ENCODE assay signal across 8 cellular contexts in the genomic region with DNA sequence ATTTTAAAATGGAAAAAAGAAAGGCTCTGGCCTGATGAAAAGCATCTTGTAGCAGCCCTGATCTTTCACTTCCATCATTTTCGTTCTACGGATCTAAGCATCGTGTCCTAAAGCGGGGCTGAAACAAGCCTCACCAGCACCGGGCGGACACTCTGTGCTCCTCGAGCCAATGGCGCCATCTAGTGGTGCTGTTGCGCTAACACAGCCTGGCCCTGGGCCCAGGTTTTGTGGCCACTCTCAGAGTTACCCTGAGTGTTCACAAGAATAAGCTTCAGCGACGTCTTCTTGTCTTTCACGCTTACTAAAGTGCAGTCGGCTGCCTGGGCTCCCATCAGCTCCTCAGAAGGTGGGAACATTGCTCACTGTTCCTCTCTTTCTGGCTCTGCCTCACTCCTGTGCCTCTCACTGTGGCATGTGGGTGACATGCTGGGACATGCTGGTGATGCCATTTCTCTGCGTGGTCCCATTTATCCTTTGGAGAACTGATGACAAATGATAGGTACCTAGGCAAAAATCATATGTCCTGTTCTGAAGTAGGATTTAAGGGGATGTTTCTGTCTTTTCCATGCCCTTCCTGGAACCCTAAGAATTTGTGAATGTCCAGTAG. TPM values are rescaled to one million over a fixed set of nuclear protein-coding genes. Genes with fewer than 3 reads are reported as not detected.
DNase-seq lines count a peak whose midpoint lies in the region; ATAC-seq and TF ChIP-seq lines count a peak whose summit lies in the region.

No MANE protein-coding gene starts in this region.

- H3K9me3 Mint-ChIP-seq in activated T-cell treated with anti-CD3 and anti-CD28 coated beads, Interleukin-2, amount 50 U/mL, for 24 hours, result no peaks in the 10 kb centered on the region

- no TSS peak for BruUV-seq in PC-3 (replicated peaks; lab: Mats Ljungman, UMichigan)

- H3K27ac Mint-ChIP-seq in activated T-cell treated with anti-CD3 and anti-CD28 coated beads, Interleukin-2, amount 50 U/mL, for 24 hours, result no peak overlapping the region

- H3K27ac ChIP-seq in DND-41 (ENCODE audit: low read length), result no peak overlapping the region
- H3K27ac ChIP-seq in PC-3 (ENCODE audit: low read length), result no peak overlapping the region
- H3K27ac ChIP-seq in neutrophil, result no peak overlapping the region

- DNase-seq in DND-41 (peak; percentile 70), HT-29 (ENCODE audit: low spot score) (peak; percentile 86), PC-3 (peak; percentile 90), fibroblast of pulmonary artery (ENCODE audit: low read depth) (peak; percentile 81), superior temporal gyrus (ENCODE audit: extremely low spot score) (peak; percentile 97)
- DNase-seq in activated T-cell treated with anti-CD3 and anti-CD28 coated beads, Interleukin-2, amount 50 U/mL, for 24 hours, result peak; percentile 78

- H3K79me2 ChIP-seq in DND-41 (ENCODE audit: insufficient read depth, low read length) (no peaks in the 10 kb centered on the region), PC-3 (ENCODE audit: low read length) (no peaks in the 10 kb centered on the region)

- H3K27me3 Mint-ChIP-seq in activated T-cell treated with anti-CD3 and anti-CD28 coated beads, Interleukin-2, amount 50 U/mL, for 24 hours, result peaks cover 58% of the 10 kb centered on the region

- no peaks in the 10 kb centered on the region for H3K36me3 Mint-ChIP-seq in activated T-cell treated with anti-CD3 and anti-CD28 coated beads, Interleukin-2, amount 50 U/mL, for 24 hours (ENCODE audit: low read depth)

- POLR2A ChIA-PET in PC-3 (lab: Charles Lee; ENCODE audit: unreplicated experiment), result interaction anchor here (0.6 kb wide), 1 partner anchor 174 kb away, joined by 4 read pairs; no protein-coding TSS in a partner anchor

- H2AFZ ChIP-seq in DND-41 (ENCODE audit: low read depth, low read length) (no peak overlapping the region), PC-3 (ENCODE audit: low read length) (peak overlapping the region; percentile 53; the same call in 1 of the 2 replicates)

- H3K4me2 ChIP-seq in DND-41 (ENCODE audit: insufficient read depth, low read length) (no peak overlapping the region), PC-3 (ENCODE audit: low read length) (peak overlapping the region; percentile 62; the same call in 1 of the 2 replicates)

- H3K36me3 ChIP-seq in DND-41 (ENCODE audit: insufficient read depth, low read length) (no peaks in the 10 kb centered on the region), PC-3 (ENCODE audit: low read depth, low read length) (no peaks in the 10 kb centered on the region), neutrophil (no peaks in the 10 kb centered on the region)

- H3K4me1 Mint-ChIP-seq in activated T-cell treated with anti-CD3 and anti-CD28 coated beads, Interleukin-2, amount 50 U/mL, for 24 hours (ENCODE audit: low read depth), result peaks cover 2% of the 10 kb centered on the region

- H3K27me3 ChIP-seq in DND-41 (ENCODE audit: insufficient read depth, low read length, poor library complexity), result no peaks in the 10 kb centered on the region
- no peaks in the 10 kb centered on the region for H3K27me3 ChIP-seq in PC-3 (ENCODE audit: low read length)
- peaks cover 31% of the 10 kb centered on the region for H3K27me3 ChIP-seq in neutrophil

- H4K20me1 ChIP-seq in DND-41 (ENCODE audit: insufficient read depth, low read length), result no peaks in the 10 kb centered on the region
- no peaks in the 10 kb centered on the region for H4K20me1 ChIP-seq in PC-3 (ENCODE audit: low read length)

- peak; percentile 96 for ATAC-seq in DND-41 (ENCODE audit: insufficient read depth, low read depth)
- peak; percentile 91 for ATAC-seq in GM21447 (IDR thresholded peaks at IDR 0.05; ENCODE audit: unreplicated experiment)
- ATAC-seq in PC-3, result peak; percentile 97

- CTCF ChIA-PET in PC-3 (lab: Charles Lee), result interaction anchor here (0.5 to 0.6 kb wide), 11 partner anchors 63 to 1758 kb away, joined by 3 to 8 read pairs (median 4); no protein-coding TSS in a partner anchor

- H3K4me3 ChIP-seq in DND-41 (ENCODE audit: low read depth in 1 of 2, low read length in 2 of 2), result no peak overlapping the region
- H3K4me3 ChIP-seq in PC-3 (ENCODE audit: low read length), result no peak overlapping the region
- H3K4me3 ChIP-seq in fibroblast of pulmonary artery (replicated peaks; ENCODE audit: low read depth, low read length), result no peak overlapping the region
- H3K4me3 ChIP-seq in neutrophil (ENCODE audit: low read depth in 1 of 2, low read length in 1 of 2), result no peak overlapping the region

- no peaks in the 10 kb centered on the region for H3K9me2 ChIP-seq in PC-3 (replicated peaks; ENCODE audit: low read length)

- intact Hi-C loops in PC-3 (cut with micrococcal nuclease), result loop anchor here (5.0 to 10.0 kb wide), 3 partner anchors 194 to 662 kb away; no protein-coding TSS in a partner anchor

- TF ChIP-seq CTCF in DND-41 (IDR thresholded peaks at IDR 0.05; ENCODE audit: borderline replicate concordance, extremely low read depth, low read length, poor library complexity, severe bottlenecking) (peak; percentile 95), PC-3 (conservative IDR thresholded peaks at IDR 0.05; ENCODE audit: low read depth, low read length) (peak; percentile 85), fibroblast of pulmonary artery (IDR thresholded peaks at IDR 0.05; ENCODE audit: low read length, missing control alignments) (peak; percentile 94), neutrophil (IDR thresholded peaks at IDR 0.05) (peak; percentile 73)

- no peaks in the 10 kb centered on the region for H3F3A ChIP-seq in PC-3 (ENCODE audit: low read length, unreplicated experiment)

- H3K9me3 ChIP-seq in DND-41 (ENCODE audit: insufficient read depth, low read length, severe bottlenecking) (no peaks in the 10 kb centered on the region), PC-3 (ENCODE audit: low read length) (no peaks in the 10 kb centered on the region), neutrophil (no peaks in the 10 kb centered on the region)

- H3K4me3 Mint-ChIP-seq in activated T-cell treated with anti-CD3 and anti-CD28 coated beads, Interleukin-2, amount 50 U/mL, for 24 hours, result no peak overlapping the region

- no peaks in the 10 kb centered on the region for H3K4me1 ChIP-seq in DND-41 (ENCODE audit: insufficient read depth, low read length)
- H3K4me1 ChIP-seq in PC-3 (ENCODE audit: insufficient read depth, low read length), result no peaks in the 10 kb centered on the region
- H3K4me1 ChIP-seq in neutrophil (ENCODE audit: control insufficient read depth in 1 of 2, insufficient read depth in 1 of 2, low read depth in 1 of 2, low read length in 1 of 2), result no peaks in the 10 kb centered on the region

- H3K9ac ChIP-seq in DND-41 (ENCODE audit: low read depth, low read length) (no peak overlapping the region), PC-3 (ENCODE audit: low read length) (no peak overlapping the region)

RNA-seq across cellular contexts. Expression of a gene that starts 32.7 kb away (rescaled TPM):
- not detected in 2 replicates for total RNA-seq in HT-29 (2014; rRNA removed; shearing (Covaris generic))
- not detected in 2 replicates for total RNA-seq in PC-3 (2014; rRNA removed)

RNA-seq across cellular contexts. Expression of a gene that starts 41.0 kb away (rescaled TPM):
- total RNA-seq in HT-29 (2014; rRNA removed; shearing (Covaris generic)), result not detected in 2 replicates
- total RNA-seq in PC-3 (2014; rRNA removed), result not detected in 2 replicates
